ENCODE assay signal across 9 cellular contexts in genomic region chr3:100047455-100048141, GRCh38.
DNase-seq lines count a peak whose midpoint lies in the region; ATAC-seq, FAIRE-seq and TF ChIP-seq lines count a peak whose summit lies in the region.
"Had no signal": no experiment of that assay in that cellular context is flagged by ENCODE, and none has a peak within 500 bp of the region (broad histone marks: within the 10 kb centered on the region; RNA-seq: fewer than 3 reads in every experiment).

No MANE protein-coding gene starts in this region.

- no peaks in the 10 kb centered on the region for H3K36me3 ChIP-seq in small intestine (ENCODE audit: control insufficient read depth in 2 of 2, insufficient read depth in 2 of 2, low read length in 2 of 2)

- H3K9me3 ChIP-seq in small intestine (ENCODE audit: control insufficient read depth, low read depth) = no peaks in the 10 kb centered on the region

- H3K27me3 ChIP-seq in small intestine (ENCODE audit: control insufficient read depth in 2 of 2, insufficient read depth in 2 of 2, low read length in 2 of 2) = no peaks in the 10 kb centered on the region

- DNase-seq in Caki2 (ENCODE audit: low read depth) (peak; percentile 37), SK-MEL-5 (ENCODE audit: low read depth, low spot score) (peak; percentile 89), foreskin fibroblast (peak; percentile 86 to 90), small intestine (peak; percentile 71), NCI-H146 treated with DMSO at 0.1 percent for 48 hours (lab: John Stamatoyannopoulos, UW; ENCODE audit: unreplicated experiment) (no peak), NCI-H146 (lab: John Stamatoyannopoulos, UW) (no peak)

- in situ Hi-C loops in Caki2 (cut with HindIII; ENCODE audit: low pct_unique_long_range_greater_than_20kb, low sequenced_read_pairs) (no loop called here), SK-MEL-5 (cut with HindIII; ENCODE audit: low pct_unique_long_range_greater_than_20kb, low sequenced_read_pairs) (no loop called here)

- H3K4me1 ChIP-seq in small intestine (ENCODE audit: control insufficient read depth in 2 of 2, insufficient read depth in 1 of 2, low read depth in 1 of 2, low read length in 1 of 2) = peaks cover 3 to 10% of the 10 kb centered on the region in 2 donors

- H3K4me3 ChIP-seq in foreskin fibroblast (ENCODE audit: low read depth in 1 of 2, low read length in 2 of 2) = no peak overlapping the region
- H3K4me3 ChIP-seq in small intestine (ENCODE audit: low read depth in 1 of 2, low read length in 2 of 2) = no peak overlapping the region
- H3K4me3 ChIP-seq: SK-N-MC had no signal

- FAIRE-seq in small intestine (lab: Jason Lieb, UNC) = no peak

- no peak for TF ChIP-seq CTCF in foreskin fibroblast (IDR thresholded peaks at IDR 0.05; ENCODE audit: low read depth, low read length)

- ATAC-seq in GM19372 (IDR thresholded peaks at IDR 0.05; ENCODE audit: low read depth, unreplicated experiment) (peak; percentile 66), HG03280 (IDR thresholded peaks at IDR 0.05; ENCODE audit: unreplicated experiment) (peak; percentile 78)

- 12 to 38% (median 25%) methylated on average over 6 of the region's 6 CpGs for WGBS in small intestine, 3 donors

- peak overlapping the region; percentile 50 to 83 for H3K27ac ChIP-seq in small intestine (ENCODE audit: low read depth in 1 of 2, low read length in 1 of 2)
- H3K27ac ChIP-seq: SK-N-MC had no signal

Comparison
In these comparisons a context has a peak if more than half of its experiments do, and no peak if none do; other contexts are left out.
1. DNase-seq: peak in Caki2 (single experiment), SK-MEL-5 (single experiment), foreskin fibroblast (2 of 2) and small intestine (single experiment); none in NCI-H146 treated with DMSO at 0.1 percent for 48 hours (single experiment) and NCI-H146 (single experiment).